ENCODE assay signal across 22 cellular contexts in the genomic region with DNA sequence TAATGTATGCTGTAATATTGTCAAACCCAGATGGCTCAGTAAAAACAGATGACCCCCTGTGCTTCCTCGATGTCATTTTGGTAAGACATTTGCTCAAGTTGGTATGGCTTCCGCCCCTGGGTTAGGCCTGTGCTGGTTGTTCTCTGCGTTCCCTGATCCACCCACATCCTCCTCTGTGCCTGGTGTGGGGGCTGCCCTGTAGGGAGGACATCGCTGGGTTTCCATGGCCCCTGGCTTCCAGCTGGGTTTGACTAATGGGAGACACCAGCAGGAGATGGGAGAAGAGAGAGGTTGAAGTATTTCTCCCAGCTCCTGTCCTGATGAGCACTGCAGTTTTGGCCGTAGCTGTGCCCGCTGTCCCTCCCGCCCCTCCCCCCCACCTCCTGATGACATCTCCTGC. TPM values are rescaled to one million over a fixed set of nuclear protein-coding genes. Genes with fewer than 3 reads are reported as not detected.
DNase-seq lines count a peak whose midpoint lies in the region; ATAC-seq, FAIRE-seq and TF ChIP-seq lines count a peak whose summit lies in the region.
"Had no signal": no experiment of that assay in that cellular context is flagged by ENCODE, and none has a peak within 500 bp of the region (broad histone marks: within the 10 kb centered on the region; RNA-seq: fewer than 3 reads in every experiment).

No MANE protein-coding gene starts in this region.

- H3K27me3 ChIP-seq in left ventricle myocardium inferior (ENCODE audit: low read depth), result no peaks in the 10 kb centered on the region
- H3K27me3 ChIP-seq in bronchial epithelial cell (ENCODE audit: control insufficient read depth, insufficient read depth, low read length), result no peaks in the 10 kb centered on the region
- H3K27me3 ChIP-seq in upper lobe of right lung, result no peaks in the 10 kb centered on the region
- H3K27me3 ChIP-seq in foreskin keratinocyte, result peaks cover 6% of the 10 kb centered on the region
- H3K27me3 ChIP-seq: BE2C, SJSA1 had no signal

- intact Hi-C loops in Right ventricle myocardium superior (cut with DNase I), result no loop called here
- intact Hi-C loops in left ventricle myocardium inferior (cut with micrococcal nuclease), result no loop called here
- intact Hi-C loops in upper lobe of right lung (cut with DNase I), result no loop called here

- H3K27ac ChIP-seq in left ventricle myocardium inferior (replicated peaks), result no peak overlapping the region
- peak overlapping the region; percentile 17 for H3K27ac ChIP-seq in upper lobe of right lung
- no peak overlapping the region for H3K27ac ChIP-seq in foreskin keratinocyte
- H3K27ac ChIP-seq: RWPE1, SJSA1 had no signal

- peak; percentile 17 for DNase-seq in Right ventricle myocardium superior
- no peak for DNase-seq in left ventricle myocardium inferior
- no peak for DNase-seq in bronchial epithelial cell (ENCODE audit: low read depth)
- DNase-seq in upper lobe of right lung, result no peak
- DNase-seq in foreskin keratinocyte, result no peak
- DNase-seq: 8988T; BE2C; CD4-positive, alpha-beta T cell; HCEC 1CT; Kasumi-1; NCI-H1105; NCI-H2029; NCI-H2171 treated with DMSO at 0.1 percent for 48 hours; NCI-H774; PC-3 had no signal

- peaks cover 36% of the 10 kb centered on the region for H3K4me1 ChIP-seq in left ventricle myocardium inferior
- peaks cover 21% of the 10 kb centered on the region for H3K4me1 ChIP-seq in upper lobe of right lung
- no peaks in the 10 kb centered on the region for H3K4me1 ChIP-seq in foreskin keratinocyte
- H3K4me1 ChIP-seq: BE2C had no signal

- TF ChIP-seq CTCF in left ventricle myocardium inferior (IDR thresholded peaks at IDR 0.05; ENCODE audit: borderline replicate concordance), result no peak
- TF ChIP-seq CTCF in bronchial epithelial cell (IDR thresholded peaks at IDR 0.05; ENCODE audit: insufficient read depth, low read length, severe bottlenecking), result no peak
- TF ChIP-seq CTCF in nephron (IDR thresholded peaks at IDR 0.05; ENCODE audit: unreplicated experiment in 3 of 3), result no peak
- no peak for TF ChIP-seq CTCF in upper lobe of right lung (IDR thresholded peaks at IDR 0.05)
- no peak for TF ChIP-seq CTCF in foreskin keratinocyte (conservative IDR thresholded peaks at IDR 0.05)

- peak; percentile 68 for FAIRE-seq in bronchial epithelial cell (lab: Jason Lieb, UNC)
- FAIRE-seq: GM19239 had no signal

- H3K27me3 Mint-ChIP-seq in nephron (ENCODE audit: low read depth), result no peaks in the 10 kb centered on the region
- H3K27me3 Mint-ChIP-seq: CD4-positive, alpha-beta T cell had no signal

- no peaks in the 10 kb centered on the region for H3K9me3 Mint-ChIP-seq in nephron
- H3K9me3 Mint-ChIP-seq: CD4-positive, alpha-beta T cell had no signal

- no peak for ATAC-seq in Right ventricle myocardium superior (ENCODE audit: poor library complexity)
- no peak for ATAC-seq in upper lobe of right lung
- no peak for ATAC-seq in foreskin keratinocyte
- ATAC-seq in GM21576 (IDR thresholded peaks at IDR 0.05; ENCODE audit: unreplicated experiment), result no peak
- no peak for ATAC-seq in HG03457 (IDR thresholded peaks at IDR 0.05; ENCODE audit: unreplicated experiment)
- ATAC-seq: PC-3 had no signal

- no peaks in the 10 kb centered on the region for H3K36me3 Mint-ChIP-seq in nephron (ENCODE audit: low read depth)

- peaks cover 55% of the 10 kb centered on the region for H3K4me1 Mint-ChIP-seq in nephron

- peak overlapping the region in 1 of 3 experiments; percentile 46 for H3K4me3 Mint-ChIP-seq in nephron
- H3K4me3 Mint-ChIP-seq: CD4-positive, alpha-beta T cell had no signal

- H3K9me3 ChIP-seq in left ventricle myocardium inferior (replicated peaks) (no peaks in the 10 kb centered on the region), upper lobe of right lung (no peaks in the 10 kb centered on the region)
- H3K9me3 ChIP-seq: BE2C, SJSA1 had no signal

- H3K4me3 ChIP-seq in left ventricle myocardium inferior, result no peak overlapping the region
- H3K4me3 ChIP-seq in bronchial epithelial cell (ENCODE audit: low read depth, low read length), result no peak overlapping the region
- no peak overlapping the region for H3K4me3 ChIP-seq in upper lobe of right lung
- H3K4me3 ChIP-seq: SJSA1 had no signal

- peak overlapping the region; percentile 95 to 97 (median 96) for H3K27ac Mint-ChIP-seq in nephron
- H3K27ac Mint-ChIP-seq: CD4-positive, alpha-beta T cell had no signal

- H3K36me3 ChIP-seq in left ventricle myocardium inferior (no peaks in the 10 kb centered on the region), bronchial epithelial cell (ENCODE audit: control insufficient read depth, insufficient read depth, low read length) (no peaks in the 10 kb centered on the region), upper lobe of right lung (no peaks in the 10 kb centered on the region)
- H3K36me3 ChIP-seq: BE2C had no signal

RNA-seq across cellular contexts. Expression of a gene that starts 4.4 kb away (rescaled TPM):
- total RNA-seq in Right ventricle myocardium superior, result 42.9 TPM
- total RNA-seq in left ventricle myocardium inferior, result 65.6 TPM
- total RNA-seq in bronchial epithelial cell, result 0.26 TPM in 1 of 2 replicates, not detected in the other
- 270 TPM for total RNA-seq in upper lobe of right lung
- total RNA-seq in foreskin keratinocyte, result not detected in 2 replicates
- not detected in 2 replicates for polyA plus RNA-seq in foreskin keratinocyte
- total RNA-seq: CD4-positive, alpha-beta T cell; NCI-H460; PC-3 had no signal

RNA-seq across cellular contexts. Expression of a gene that starts 13.1 kb away (rescaled TPM):
- 13.9 TPM for total RNA-seq in Right ventricle myocardium superior
- 11.4 TPM for total RNA-seq in left ventricle myocardium inferior
- total RNA-seq in bronchial epithelial cell, result 6.8 and 11.1 TPM in 2 replicates
- 25.7 TPM for total RNA-seq in upper lobe of right lung
- total RNA-seq in foreskin keratinocyte, result 12.3 and 13.5 TPM in 2 replicates
- 11.8 TPM in 2 replicates for polyA plus RNA-seq in foreskin keratinocyte

RNA-seq across cellular contexts. Expression of a gene that starts 19.6 kb away (rescaled TPM):
- total RNA-seq in Right ventricle myocardium superior, result 2.2 TPM
- total RNA-seq in left ventricle myocardium inferior, result 1.6 TPM
- total RNA-seq in bronchial epithelial cell, result 0.26 and 0.64 TPM in 2 replicates
- total RNA-seq in upper lobe of right lung, result 1.6 TPM
- 0.07 and 0.14 TPM in 2 replicates for total RNA-seq in foreskin keratinocyte
- 0.04 and 0.07 TPM in 2 replicates for polyA plus RNA-seq in foreskin keratinocyte
- total RNA-seq: SJSA1 had no signal

RNA-seq across cellular contexts. Expression of a gene that starts 28.9 kb away (rescaled TPM):
- total RNA-seq in Right ventricle myocardium superior (6.8 TPM), left ventricle myocardium inferior (8.8 TPM), bronchial epithelial cell (12.4 and 28.0 TPM in 2 replicates), upper lobe of right lung (9.9 TPM), foreskin keratinocyte (32.6 and 34.7 TPM in 2 replicates)
- polyA plus RNA-seq in foreskin keratinocyte, result 46.6 and 52.2 TPM in 2 replicates

Comparison
In these comparisons a context has a peak if more than half of its experiments do, and no peak if none do; other contexts are left out.
1. RNA of a gene that starts 4.4 kb away (total RNA-seq): 270 TPM in upper lobe of right lung (single experiment), 65.6 TPM in left ventricle myocardium inferior (single experiment) and 42.9 TPM in Right ventricle myocardium superior (single experiment); 0.26 TPM in bronchial epithelial cell and not detected in foreskin keratinocyte; every median in the first group is over 10 times any median in the second.